8 cellular contexts compared by ENCODE assay signal in the genomic region with DNA sequence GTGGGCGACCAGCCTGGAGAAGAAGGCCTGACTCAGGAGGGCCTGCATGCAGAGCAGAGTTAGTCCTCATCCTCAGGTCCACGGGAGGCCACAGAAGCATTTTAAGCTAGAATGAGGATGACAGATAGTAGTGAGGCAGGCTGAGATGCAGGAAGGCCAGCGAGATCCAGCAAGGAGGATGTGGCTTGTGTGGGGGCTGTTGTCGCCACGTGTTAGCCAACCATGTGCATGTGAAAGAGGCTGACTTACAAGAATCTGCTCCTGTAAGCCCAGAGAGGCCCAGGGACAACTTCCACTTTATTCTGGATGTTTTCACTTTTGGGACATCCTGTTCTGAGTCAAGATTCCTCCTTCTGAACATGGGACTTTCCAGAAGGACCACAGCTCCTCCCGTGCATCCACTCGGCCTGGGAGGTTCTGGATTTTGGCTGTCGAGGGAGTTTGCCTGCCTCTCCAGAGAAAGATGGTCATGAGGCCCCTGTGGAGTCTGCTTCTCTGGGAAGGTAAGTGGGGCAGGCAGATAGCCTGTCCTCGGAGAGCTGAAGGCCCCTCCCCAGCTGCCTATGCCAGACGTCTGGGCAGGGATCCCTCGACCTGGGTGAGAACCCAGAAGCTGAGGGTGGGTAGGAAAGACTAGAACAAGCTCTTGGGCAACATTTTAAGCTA. TPM values are rescaled to one million over a fixed set of nuclear protein-coding genes. Genes with fewer than 3 reads are reported as not detected.
A peak's percentile ranks its signal among the peaks of the same experiment; 100 is the strongest.
DNase-seq lines count a peak whose midpoint lies in the region; ATAC-seq, FAIRE-seq and TF ChIP-seq lines count a peak whose summit lies in the region.

A gene (plus strand): TSS at position 438 of the 666 bp plus-strand sequence. CDS start 26 bp downstream, at position 464.

- no peak for ATAC-seq in thoracic aorta (ENCODE audit: insufficient number of reproducible peaks, low FRiP score, low read depth)

- H3K36me3 Mint-ChIP-seq in activated T-helper 1 cell treated with anti-CD3 and anti-CD28 coated beads, Interleukin-12 subunit alpha, Interleukin-12 subunit beta, Interleukin-2, Interleukin-4 antibody, amounts not matched to agents 30 ng/mL and 10 ng/mL and 1 ng/mL, durations not matched to agents 14 hours and 24 hours and 36 hours (ENCODE audit: low read depth) = peaks cover 3% of the 10 kb centered on the region

- peaks cover 45% of the 10 kb centered on the region for H3K27me3 Mint-ChIP-seq in activated T-helper 1 cell treated with anti-CD3 and anti-CD28 coated beads, Interleukin-12 subunit alpha, Interleukin-12 subunit beta, Interleukin-2, Interleukin-4 antibody, amounts not matched to agents 30 ng/mL and 10 ng/mL and 1 ng/mL, durations not matched to agents 14 hours and 24 hours and 36 hours (ENCODE audit: insufficient read depth)

- no peak for TF ChIP-seq CTCF in thoracic aorta (IDR thresholded peaks at IDR 0.05)

- H3K27ac ChIP-seq in thoracic aorta = no peak within 1 kb of the TSS

- peaks cover 3 to 10% of the 10 kb centered on the region in 2 donors for H3K4me1 ChIP-seq in thoracic aorta (ENCODE audit: control insufficient read depth in 1 of 2, low read depth in 2 of 2)

- TF ChIP-seq POLR2A in H54 (IDR thresholded peaks at IDR 0.05; ENCODE audit: low read depth, low read length) = no peak

- peak; percentile 16 to 38 for DNase-seq in AML-193 (lab: John Stamatoyannopoulos, UW)
- peak; percentile 37 for DNase-seq in HT1080 (ENCODE audit: low read depth)
- DNase-seq in activated T-helper 1 cell treated with anti-CD3 and anti-CD28 coated beads, Interleukin-12 subunit alpha, Interleukin-12 subunit beta, Interleukin-2, Interleukin-4 antibody, amounts not matched to agents 30 ng/mL and 10 ng/mL and 1 ng/mL, durations not matched to agents 14 hours and 24 hours and 36 hours (ENCODE audit: low spot score) = peak; percentile 61
- DNase-seq in mucosa of gallbladder (ENCODE audit: low spot score) = peak; percentile 51
- no peak for DNase-seq in thoracic aorta (ENCODE audit: low spot score)
- no peak for DNase-seq in germinal center (ENCODE audit: low spot score)
- DNase-seq in posterior vena cava (ENCODE audit: low spot score) = no peak
- no peak for DNase-seq in H54 (ENCODE audit: insufficient read length, low spot score)

- no peaks in the 10 kb centered on the region for H3K27me3 ChIP-seq in thoracic aorta (replicated peaks; ENCODE audit: insufficient read depth)

- no peaks in the 10 kb centered on the region for H3K9me3 Mint-ChIP-seq in activated T-helper 1 cell treated with anti-CD3 and anti-CD28 coated beads, Interleukin-12 subunit alpha, Interleukin-12 subunit beta, Interleukin-2, Interleukin-4 antibody, amounts not matched to agents 30 ng/mL and 10 ng/mL and 1 ng/mL, durations not matched to agents 14 hours and 24 hours and 36 hours

- peak within 1 kb of the TSS; percentile 69 for H3K27ac Mint-ChIP-seq in activated T-helper 1 cell treated with anti-CD3 and anti-CD28 coated beads, Interleukin-12 subunit alpha, Interleukin-12 subunit beta, Interleukin-2, Interleukin-4 antibody, amounts not matched to agents 30 ng/mL and 10 ng/mL and 1 ng/mL, durations not matched to agents 14 hours and 24 hours and 36 hours

- H3K4me1 Mint-ChIP-seq in activated T-helper 1 cell treated with anti-CD3 and anti-CD28 coated beads, Interleukin-12 subunit alpha, Interleukin-12 subunit beta, Interleukin-2, Interleukin-4 antibody, amounts not matched to agents 30 ng/mL and 10 ng/mL and 1 ng/mL, durations not matched to agents 14 hours and 24 hours and 36 hours (ENCODE audit: low read depth) = peaks cover 54% of the 10 kb centered on the region

- peak within 1 kb of the TSS; percentile 51 for H3K4me3 ChIP-seq in thoracic aorta

- no peak for FAIRE-seq in H54 (lab: Jason Lieb, UNC)

- no peaks in the 10 kb centered on the region for H3K9me3 ChIP-seq in thoracic aorta

- intact Hi-C loops in activated T-helper 1 cell treated with anti-CD3 and anti-CD28 coated beads, Interleukin-12 subunit alpha, Interleukin-12 subunit beta, Interleukin-2, Interleukin-4 antibody, amounts not matched to agents 30 ng/mL and 10 ng/mL and 1 ng/mL, durations not matched to agents 14 hours and 24 hours and 36 hours (cut with micrococcal nuclease) = loop anchor here (1.0 to 2.0 kb wide), 3 partner anchors 46 to 97 kb away; a partner anchor contains a TSS
- intact Hi-C loops in posterior vena cava (cut with DNase I) = loop anchor here in 1 of 2 donors (1.0 kb wide), 1 partner anchor 22 kb away; no protein-coding TSS in a partner anchor

- H3K36me3 ChIP-seq in thoracic aorta = no peaks in the 10 kb centered on the region

- peak within 1 kb of the TSS; percentile 67 for H3K4me3 Mint-ChIP-seq in activated T-helper 1 cell treated with anti-CD3 and anti-CD28 coated beads, Interleukin-12 subunit alpha, Interleukin-12 subunit beta, Interleukin-2, Interleukin-4 antibody, amounts not matched to agents 30 ng/mL and 10 ng/mL and 1 ng/mL, durations not matched to agents 14 hours and 24 hours and 36 hours

RNA-seq across cellular contexts. Expression of the gene that starts here (rescaled TPM):
- total RNA-seq in HT1080 (2014; rRNA removed; shearing (Covaris generic)) = 0.40 TPM in 1 of 2 replicates, not detected in the other
- 0.03 and 0.07 TPM in 2 replicates for polyA plus RNA-seq in HT1080 (2015; cell fraction: cytosol; rRNA removed)
- polyA plus RNA-seq in HT1080 (2015; cell fraction: nucleus; rRNA removed) = 0.33 TPM in 1 of 2 replicates, not detected in the other
- total RNA-seq in activated T-helper 1 cell treated with anti-CD3 and anti-CD28 coated beads, Interleukin-12 subunit alpha, Interleukin-12 subunit beta, Interleukin-2, Interleukin-4 antibody, amounts not matched to agents 30 ng/mL and 10 ng/mL and 1 ng/mL, durations not matched to agents 14 hours and 24 hours and 36 hours = 0.49 and 0.69 TPM in 2 replicates
- total RNA-seq in mucosa of gallbladder (7.3 TPM), thoracic aorta (1 to 10 TPM; 5.6 to 9.9 TPM), posterior vena cava (10 to 100 TPM in 1 of 2 donors, 1 to 10 TPM in 1; 4.8 to 10.5 TPM)

Comparison
In these comparisons a context has a peak if more than half of its experiments do, and no peak if none do; other contexts are left out.
1. Peak in DNase-seq in HT1080; RNA of the gene not detected or under 1 TPM.
2. Peak in DNase-seq in activated T-helper 1 cell treated with anti-CD3 and anti-CD28 coated beads, Interleukin-12 subunit alpha, Interleukin-12 subunit beta, Interleukin-2, Interleukin-4 antibody, amounts not matched to agents 30 ng/mL and 10 ng/mL and 1 ng/mL, durations not matched to agents 14 hours and 24 hours and 36 hours; RNA of the gene not detected or under 1 TPM.
3. DNase-seq: peak in AML-193 (2 of 2) and mucosa of gallbladder (single experiment); none in thoracic aorta (single experiment), germinal center (single experiment), posterior vena cava (single experiment) and H54 (single experiment).